1 cellular context compared by ENCODE assay signal in the genomic region with DNA sequence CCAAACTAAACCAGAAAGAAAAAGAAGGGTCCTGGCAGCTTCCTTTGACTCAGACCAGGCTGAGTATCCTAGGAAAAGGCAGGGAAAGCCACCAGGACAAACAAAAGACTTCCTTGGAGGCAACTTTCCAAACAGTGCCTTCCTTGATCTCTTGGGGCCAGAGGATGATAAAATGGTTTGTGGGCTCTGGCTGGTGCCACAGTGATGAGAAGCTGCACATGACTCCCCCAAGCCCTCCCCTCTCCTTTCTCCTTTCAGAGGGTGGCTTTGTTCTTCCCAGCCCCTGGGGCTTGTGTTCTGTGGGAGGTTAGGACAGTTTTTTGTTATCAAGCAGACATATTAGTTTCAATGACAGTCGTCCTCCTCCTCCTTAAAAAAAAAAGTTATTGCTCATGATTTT.
TF ChIP-seq lines count a peak whose summit lies in the region.

No MANE protein-coding gene starts in this region.

TF ChIP-seq in GM23338, 12 proteins besides CTCF, POLR2A, EP300 and RAD21 (continued from another document):
- TF ChIP-seq, protein P1, sequence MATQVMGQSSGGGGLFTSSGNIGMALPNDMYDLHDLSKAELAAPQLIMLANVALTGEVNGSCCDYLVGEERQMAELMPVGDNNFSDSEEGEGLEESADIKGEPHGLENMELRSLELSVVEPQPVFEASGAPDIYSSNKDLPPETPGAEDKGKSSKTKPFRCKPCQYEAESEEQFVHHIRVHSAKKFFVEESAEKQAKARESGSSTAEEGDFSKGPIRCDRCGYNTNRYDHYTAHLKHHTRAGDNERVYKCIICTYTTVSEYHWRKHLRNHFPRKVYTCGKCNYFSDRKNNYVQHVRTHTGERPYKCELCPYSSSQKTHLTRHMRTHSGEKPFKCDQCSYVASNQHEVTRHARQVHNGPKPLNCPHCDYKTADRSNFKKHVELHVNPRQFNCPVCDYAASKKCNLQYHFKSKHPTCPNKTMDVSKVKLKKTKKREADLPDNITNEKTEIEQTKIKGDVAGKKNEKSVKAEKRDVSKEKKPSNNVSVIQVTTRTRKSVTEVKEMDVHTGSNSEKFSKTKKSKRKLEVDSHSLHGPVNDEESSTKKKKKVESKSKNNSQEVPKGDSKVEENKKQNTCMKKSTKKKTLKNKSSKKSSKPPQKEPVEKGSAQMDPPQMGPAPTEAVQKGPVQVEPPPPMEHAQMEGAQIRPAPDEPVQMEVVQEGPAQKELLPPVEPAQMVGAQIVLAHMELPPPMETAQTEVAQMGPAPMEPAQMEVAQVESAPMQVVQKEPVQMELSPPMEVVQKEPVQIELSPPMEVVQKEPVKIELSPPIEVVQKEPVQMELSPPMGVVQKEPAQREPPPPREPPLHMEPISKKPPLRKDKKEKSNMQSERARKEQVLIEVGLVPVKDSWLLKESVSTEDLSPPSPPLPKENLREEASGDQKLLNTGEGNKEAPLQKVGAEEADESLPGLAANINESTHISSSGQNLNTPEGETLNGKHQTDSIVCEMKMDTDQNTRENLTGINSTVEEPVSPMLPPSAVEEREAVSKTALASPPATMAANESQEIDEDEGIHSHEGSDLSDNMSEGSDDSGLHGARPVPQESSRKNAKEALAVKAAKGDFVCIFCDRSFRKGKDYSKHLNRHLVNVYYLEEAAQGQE (IDR thresholded peaks at IDR 0.05; ENCODE audit: unreplicated experiment) = no peak
- no peak for TF ChIP-seq ZNF331 (CRISPR knock-in tag; IDR thresholded peaks at IDR 0.05; ENCODE audit: low read depth)
- TF ChIP-seq NANOG (IDR thresholded peaks at IDR 0.05; ENCODE audit: borderline replicate concordance) = no peak
TF ChIP-seq in GM23338: peak in this region for 0.
